18 cellular contexts compared by ENCODE assay signal in genomic region chr1:42183646-42184268, GRCh38. TPM values are rescaled to one million over a fixed set of nuclear protein-coding genes. Genes with fewer than 3 reads are reported as not detected.
DNase-seq lines count a peak whose midpoint lies in the region; ATAC-seq and TF ChIP-seq lines count a peak whose summit lies in the region.
"Had no signal": no experiment of that assay in that cellular context is flagged by ENCODE, and none has a peak within 500 bp of the region (broad histone marks: within the 10 kb centered on the region; RNA-seq: fewer than 3 reads in every experiment).

No MANE protein-coding gene starts in this region.

- no CpG with 5 or more reads among the region's 6 CpGs for WGBS in trophoblast cell (ENCODE audit: extremely low coverage, insufficient coverage, insufficient read length)
- WGBS in H9 (ENCODE audit: extremely low coverage, insufficient read length, low lambda C conversion rate) = no CpG with 5 or more reads among the region's 6 CpGs

- H2BK12ac ChIP-seq in trophoblast cell (ENCODE audit: low read length) (peak overlapping the region; percentile 68), H9 (ENCODE audit: insufficient read length, low read depth, low read length) (no peak overlapping the region)

- H2AFZ ChIP-seq in trophoblast cell (ENCODE audit: insufficient read depth, low read length, poor library complexity) = no peak overlapping the region
- H2AFZ ChIP-seq in H9 (ENCODE audit: low read length) = no peak overlapping the region
- H2AFZ ChIP-seq: GM23248 had no signal

- H4K8ac ChIP-seq in trophoblast cell (ENCODE audit: low read depth, low read length) (no peak overlapping the region), H9 (replicated peaks; ENCODE audit: insufficient read length, low read depth, low read length) (no peak overlapping the region)

- H2BK15ac ChIP-seq in H9 (ENCODE audit: low read depth, low read length) = no peak overlapping the region

- no peak overlapping the region for H4K91ac ChIP-seq in trophoblast cell (ENCODE audit: low read depth, low read length)
- H4K91ac ChIP-seq in H9 (ENCODE audit: insufficient read length, low read depth, low read length) = no peak overlapping the region

- no peak overlapping the region for H3K4me3 Mint-ChIP-seq in activated naive CD4-positive, alpha-beta T cell treated with anti-CD3 and anti-CD28 coated beads, Interleukin-2, amount 50 U/mL, for 24 hours
- H3K4me3 Mint-ChIP-seq in WTC11 (no peak overlapping the region), H9 (no peak overlapping the region)
- H3K4me3 Mint-ChIP-seq in naive thymus-derived CD8-positive, alpha-beta T cell = no peak overlapping the region
- no peak overlapping the region for H3K4me3 Mint-ChIP-seq in activated T-cell treated with anti-CD3 and anti-CD28 coated beads, Interleukin-2, amount 50 U/mL, for 4 hours

- H3K36me3 Mint-ChIP-seq in activated naive CD4-positive, alpha-beta T cell treated with anti-CD3 and anti-CD28 coated beads, Interleukin-2, amount 50 U/mL, for 24 hours = peaks cover 17% of the 10 kb centered on the region
- peaks cover 24% of the 10 kb centered on the region for H3K36me3 Mint-ChIP-seq in WTC11
- H3K36me3 Mint-ChIP-seq in naive thymus-derived CD8-positive, alpha-beta T cell = peaks cover 0 to 80% (median 10%) of the 10 kb centered on the region in 3 donors
- peaks cover 5 to 56% (median 19%) of the 10 kb centered on the region in 3 experiments; a peak in 5 of 7 replicates for H3K36me3 Mint-ChIP-seq in H9 (ENCODE audit: insufficient read depth in 1 of 3, low read depth in 3 of 3)
- peaks cover 40% of the 10 kb centered on the region for H3K36me3 Mint-ChIP-seq in activated T-cell treated with anti-CD3 and anti-CD28 coated beads, Interleukin-2, amount 50 U/mL, for 4 hours (ENCODE audit: insufficient read depth)

- peaks cover 0 to 6% of the 10 kb centered on the region in 2 experiments for H3K36me3 ChIP-seq in trophoblast cell (ENCODE audit: control insufficient read depth in 1 of 2, insufficient read depth in 2 of 2, low read length in 2 of 2)

- H3T11ph ChIP-seq in H9 (ENCODE audit: low read length) = no peak overlapping the region

- H4K12ac ChIP-seq in trophoblast cell (ENCODE audit: low read depth, low read length) = no peak overlapping the region

- H3K27me3 ChIP-seq in trophoblast cell (ENCODE audit: insufficient read depth, low read length) = no peaks in the 10 kb centered on the region
- no peaks in the 10 kb centered on the region for H3K27me3 ChIP-seq in H9 (ENCODE audit: insufficient read depth, low read length)
- H3K27me3 ChIP-seq: BLaER1 had no signal

- H2AK5ac ChIP-seq in trophoblast cell (ENCODE audit: low read length) (no peak overlapping the region), H9 (ENCODE audit: insufficient read length, low read length) (no peak overlapping the region)

- no peak overlapping the region for H2BK20ac ChIP-seq in H9 (ENCODE audit: low read depth, low read length, poor library complexity, severe bottlenecking)

- H3K18ac ChIP-seq in trophoblast cell (ENCODE audit: low read length) (no peak overlapping the region), H9 (ENCODE audit: insufficient read length, low read depth, low read length) (no peak overlapping the region)

- no peaks in the 10 kb centered on the region for H4K20me1 ChIP-seq in H9 (ENCODE audit: control insufficient read depth, insufficient read depth, insufficient read length)

- POLR2A ChIA-PET in WTC11 (lab: Charles Lee) = no interaction called here
- POLR2A ChIA-PET in naive thymus-derived CD8-positive, alpha-beta T cell (lab: Charles Lee) = no interaction called here

- TF ChIP-seq CTCF in WTC11 (IDR thresholded peaks at IDR 0.05) = no peak
- TF ChIP-seq CTCF in H9 (conservative IDR thresholded peaks at IDR 0.05) = no peak

- no peaks in the 10 kb centered on the region for H3K9me3 Mint-ChIP-seq in activated naive CD4-positive, alpha-beta T cell treated with anti-CD3 and anti-CD28 coated beads, Interleukin-2, amount 50 U/mL, for 24 hours
- H3K9me3 Mint-ChIP-seq in WTC11 (no peaks in the 10 kb centered on the region), H9 (no peaks in the 10 kb centered on the region)
- H3K9me3 Mint-ChIP-seq in naive thymus-derived CD8-positive, alpha-beta T cell = no peaks in the 10 kb centered on the region
- no peaks in the 10 kb centered on the region for H3K9me3 Mint-ChIP-seq in activated T-cell treated with anti-CD3 and anti-CD28 coated beads, Interleukin-2, amount 50 U/mL, for 4 hours

- ATAC-seq in WTC11 = no peak
- ATAC-seq in naive thymus-derived CD8-positive, alpha-beta T cell = no peak
- no peak for ATAC-seq in activated T-cell treated with anti-CD3 and anti-CD28 coated beads, Interleukin-2, amount 50 U/mL, for 4 hours
- ATAC-seq: GM12878 had no signal

- no peaks in the 10 kb centered on the region for H3K9me3 ChIP-seq in trophoblast cell (ENCODE audit: insufficient read depth, low read depth, low read length)
- H3K9me3 ChIP-seq in H9 (ENCODE audit: control insufficient read depth, low read depth, low read length) = no peaks in the 10 kb centered on the region
- H3K9me3 ChIP-seq: BLaER1 had no signal

- H2BK120ac ChIP-seq in trophoblast cell (ENCODE audit: insufficient read depth, low read length, poor library complexity) = no peak overlapping the region
- no peak overlapping the region for H2BK120ac ChIP-seq in H9 (ENCODE audit: low read depth, low read length, poor library complexity, severe bottlenecking)

- H3K79me2 ChIP-seq in trophoblast cell (ENCODE audit: control insufficient read depth, insufficient read depth, low read length, poor library complexity) (no peaks in the 10 kb centered on the region), H9 (ENCODE audit: insufficient read depth, low read length) (no peaks in the 10 kb centered on the region)

- H2BK5ac ChIP-seq in trophoblast cell (ENCODE audit: low read depth, low read length, poor library complexity) = peak overlapping the region; percentile 61
- H2BK5ac ChIP-seq in H9 (ENCODE audit: insufficient read length, low read length) = no peak overlapping the region

- H3K79me1 ChIP-seq in trophoblast cell (ENCODE audit: low read length) (peaks cover 4% of the 10 kb centered on the region), H9 (ENCODE audit: insufficient read depth, low read depth, low read length, poor library complexity, severe bottlenecking) (no peaks in the 10 kb centered on the region)

- no peaks in the 10 kb centered on the region for H3K27me3 Mint-ChIP-seq in activated naive CD4-positive, alpha-beta T cell treated with anti-CD3 and anti-CD28 coated beads, Interleukin-2, amount 50 U/mL, for 24 hours
- no peaks in the 10 kb centered on the region for H3K27me3 Mint-ChIP-seq in WTC11 (ENCODE audit: low read depth)
- H3K27me3 Mint-ChIP-seq in naive thymus-derived CD8-positive, alpha-beta T cell = no peaks in the 10 kb centered on the region
- no peaks in the 10 kb centered on the region for H3K27me3 Mint-ChIP-seq in H9 (ENCODE audit: low read depth)
- no peaks in the 10 kb centered on the region for H3K27me3 Mint-ChIP-seq in activated T-cell treated with anti-CD3 and anti-CD28 coated beads, Interleukin-2, amount 50 U/mL, for 4 hours (ENCODE audit: low read depth)

- H3K27ac ChIP-seq in trophoblast cell (ENCODE audit: low read depth, low read length) = peak overlapping the region; percentile 51
- H3K27ac ChIP-seq in H9 (ENCODE audit: insufficient read length, low read depth, low read length) = no peak overlapping the region
- H3K27ac ChIP-seq: BLaER1, GM23248 had no signal

- H4K5ac ChIP-seq in H9 (ENCODE audit: insufficient read length, low read depth, low read length) = no peak overlapping the region

- no peak overlapping the region for H3K56ac ChIP-seq in H9 (ENCODE audit: insufficient read length, low read depth, low read length)

- peak overlapping the region; percentile 73 for H3K27ac Mint-ChIP-seq in activated naive CD4-positive, alpha-beta T cell treated with anti-CD3 and anti-CD28 coated beads, Interleukin-2, amount 50 U/mL, for 24 hours
- H3K27ac Mint-ChIP-seq in WTC11 (0 out of 2 replicates have a peak overlapping the region, but pooled peaks have one; percentile 12), H9 (0 out of 7 replicates have a peak overlapping the region, but pooled peaks of 1 of the 3 experiments have one; percentile 4)
- peak overlapping the region in 6 of 10 donors; percentile 15 to 71 (median 22) for H3K27ac Mint-ChIP-seq in naive thymus-derived CD8-positive, alpha-beta T cell

- no peak overlapping the region for H3K9ac ChIP-seq in trophoblast cell (ENCODE audit: low read length)
- no peak overlapping the region for H3K9ac ChIP-seq in H9 (ENCODE audit: extremely low read depth, insufficient read length, low read length)
- H3K9ac ChIP-seq: BLaER1, GM23248 had no signal

- no peak overlapping the region for H3K4me3 ChIP-seq in trophoblast cell (ENCODE audit: low read depth, low read length)
- H3K4me3 ChIP-seq: BLaER1, GM12878, GM23248 had no signal

- H3K23me2 ChIP-seq in H9 (ENCODE audit: insufficient read length, low read depth, low read length, poor library complexity, severe bottlenecking) = no peaks in the 10 kb centered on the region

- CTCF ChIA-PET in WTC11 (lab: Charles Lee) = interaction anchor here (1.7 kb wide), 1 partner anchor 10 kb away, joined by 4 read pairs; no protein-coding TSS in a partner anchor

- no peaks in the 10 kb centered on the region for H3K4me1 Mint-ChIP-seq in activated naive CD4-positive, alpha-beta T cell treated with anti-CD3 and anti-CD28 coated beads, Interleukin-2, amount 50 U/mL, for 24 hours
- H3K4me1 Mint-ChIP-seq in WTC11 (peaks cover 8% of the 10 kb centered on the region), H9 (no peaks in the 10 kb centered on the region)
- peaks cover 0 to 26% (median 14%) of the 10 kb centered on the region in 4 donors for H3K4me1 Mint-ChIP-seq in naive thymus-derived CD8-positive, alpha-beta T cell
- H3K4me1 Mint-ChIP-seq in activated T-cell treated with anti-CD3 and anti-CD28 coated beads, Interleukin-2, amount 50 U/mL, for 4 hours (ENCODE audit: low read depth) = no peaks in the 10 kb centered on the region

- DNase-seq in activated naive CD4-positive, alpha-beta T cell treated with anti-CD3 and anti-CD28 coated beads, Interleukin-2, amount 50 U/mL, for 16 hours = no peak
- no peak for DNase-seq in WTC11 (ENCODE audit: low spot score)
- DNase-seq in naive thymus-derived CD8-positive, alpha-beta T cell = no peak
- DNase-seq in trophoblast cell = peak; percentile 61 to 76
- no peak for DNase-seq in H9
- DNase-seq in activated T-cell treated with anti-CD3 and anti-CD28 coated beads, Interleukin-2, amount 50 U/mL, for 4 hours = no peak
- no peak for DNase-seq in kidney glomerular epithelial cell (lab: John Stamatoyannopoulos, UW)
- DNase-seq: 8988T, AML-193, Calu3, DMS 273 treated with DMSO at 0.1 percent for 48 hours, GM23248, H7 had no signal

- H3K23ac ChIP-seq in trophoblast cell (ENCODE audit: low read length) (no peak overlapping the region), H9 (ENCODE audit: insufficient read length, low read depth, low read length) (no peak overlapping the region)

- H3K4me1 ChIP-seq in trophoblast cell (ENCODE audit: control insufficient read depth in 1 of 2, insufficient read depth in 2 of 2, low read length in 2 of 2) (peaks cover 14 to 19% of the 10 kb centered on the region in 2 experiments), H9 (ENCODE audit: insufficient read depth, low read length) (no peaks in the 10 kb centered on the region)

- H3K4ac ChIP-seq in trophoblast cell (ENCODE audit: low read depth, low read length) (no peak overlapping the region), H9 (ENCODE audit: low read depth, low read length) (no peak overlapping the region)

- no peak overlapping the region for H3K14ac ChIP-seq in trophoblast cell (ENCODE audit: low read length)
- no peak overlapping the region for H3K14ac ChIP-seq in H9 (ENCODE audit: insufficient read depth, low read length)

- H3K4me2 ChIP-seq in trophoblast cell (ENCODE audit: low read length) = no peak overlapping the region
- no peak overlapping the region for H3K4me2 ChIP-seq in H9 (ENCODE audit: insufficient read depth, insufficient read length, low read length)
- H3K4me2 ChIP-seq: BLaER1 had no signal

RNA-seq across cellular contexts. Expression of gene GUCA2A, which starts 19.2 kb away (rescaled TPM):
- total RNA-seq in WTC11 (2021) (not detected in 3 replicates), H9 (2021) (not detected in 2 replicates)
- total RNA-seq in naive thymus-derived CD8-positive, alpha-beta T cell = not detected
- not detected for polyA plus RNA-seq in naive thymus-derived CD8-positive, alpha-beta T cell
- 0.82 and 1.6 TPM in 2 replicates for polyA plus RNA-seq in trophoblast cell (2013)
- not detected for total RNA-seq in activated T-cell treated with anti-CD3 and anti-CD28 coated beads, Interleukin-2, amount 50 U/mL, for 4 hours
- total RNA-seq: Calu3, G401, GM12878, GM23248, H7 had no signal
- polyA plus RNA-seq: GM12878, GM23248 had no signal

RNA-seq across cellular contexts. Expression of gene GUCA2B, which starts 30.5 kb away (rescaled TPM):
- total RNA-seq in WTC11 (2021) (not detected in 3 replicates), H9 (2021) (not detected in 2 replicates)
- not detected for total RNA-seq in naive thymus-derived CD8-positive, alpha-beta T cell
- polyA plus RNA-seq in naive thymus-derived CD8-positive, alpha-beta T cell = not detected
- not detected in 2 replicates for polyA plus RNA-seq in trophoblast cell (2013)
- not detected for total RNA-seq in activated T-cell treated with anti-CD3 and anti-CD28 coated beads, Interleukin-2, amount 50 U/mL, for 4 hours
- total RNA-seq: Calu3, G401, GM12878, GM23248, H7, HT1080 had no signal
- polyA plus RNA-seq: GM12878, GM23248 had no signal

Comparison
In these comparisons a context has a peak if more than half of its experiments do, and no peak if none do; other contexts are left out.
1. DNase-seq: peak in trophoblast cell (2 of 2); none in activated naive CD4-positive, alpha-beta T cell treated with anti-CD3 and anti-CD28 coated beads, Interleukin-2, amount 50 U/mL, for 16 hours (single experiment), WTC11 (single experiment), naive thymus-derived CD8-positive, alpha-beta T cell (0 of 10), H9 (single experiment), activated T-cell treated with anti-CD3 and anti-CD28 coated beads, Interleukin-2, amount 50 U/mL, for 4 hours (single experiment) and kidney glomerular epithelial cell (single experiment).